10 cellular contexts compared by ENCODE assay signal in genomic region chr3:104437131-104437750, GRCh38.
A peak's percentile ranks its signal among the peaks of the same experiment; 100 is the strongest.
DNase-seq lines count a peak whose midpoint lies in the region; ATAC-seq and TF ChIP-seq lines count a peak whose summit lies in the region.
"Had no signal": no experiment of that assay in that cellular context is flagged by ENCODE, and none has a peak within 500 bp of the region (broad histone marks: within the 10 kb centered on the region; RNA-seq: fewer than 3 reads in every experiment).

No MANE protein-coding gene starts in this region.

- peak overlapping the region; percentile 29; the same call in 1 of the 2 replicates for H3K9ac ChIP-seq in iPS-20b (ENCODE audit: low read depth, low read length)

- CTCF ChIA-PET in HEK293 (lab: Yijun Ruan, JAX): no interaction called here

- H3K27ac ChIP-seq in HEK293 (ENCODE audit: extremely low read depth, low read depth, low read length) (no peak overlapping the region), iPS-20b (ENCODE audit: low read length) (peak overlapping the region; percentile 50)

- TF ChIP-seq CTCF in HEK293 (tag by site-specific recombination; IDR thresholded peaks at IDR 0.05): no peak

- ATAC-seq in GM18909 (IDR thresholded peaks at IDR 0.05; ENCODE audit: poor library complexity, unreplicated experiment): no peak

- H3K4me1 ChIP-seq in HEK293 (ENCODE audit: control insufficient read depth, insufficient read depth, low read length): peaks cover 2% of the 10 kb centered on the region
- peaks cover 24% of the 10 kb centered on the region for H3K4me1 ChIP-seq in iPS-20b (ENCODE audit: insufficient read depth, low read length)

- H3K9me3 ChIP-seq in HEK293 (ENCODE audit: control insufficient read depth, insufficient read depth, low read depth, low read length): no peaks in the 10 kb centered on the region
- peaks cover 4% of the 10 kb centered on the region; the same call in 1 of the 2 replicates for H3K9me3 ChIP-seq in iPS-20b (ENCODE audit: insufficient read depth, low read depth, low read length)
- H3K9me3 ChIP-seq: ascending aorta had no signal

- POLR2A ChIA-PET in HEK293 (lab: Yijun Ruan, JAX): no interaction called here

- no peak overlapping the region for H3K4me3 ChIP-seq in HEK293 (ENCODE audit: low read depth, low read length)
- no peak overlapping the region for H3K4me3 ChIP-seq in iPS-20b (ENCODE audit: low read length)
- H3K4me3 ChIP-seq: ascending aorta had no signal

- DNase-seq in amniotic epithelial cell (ENCODE audit: low read depth) (peak; percentile 95), stromal cell of bone marrow (ENCODE audit: low read depth) (peak; percentile 76), cortex of kidney (lab: John Stamatoyannopoulos, UW) (no peak)
- no peak for DNase-seq in activated CD8-positive, alpha-beta memory T cell treated with anti-CD3 and anti-CD28 coated beads, Interleukin-2, amount 50 U/mL, for 48 hours
- DNase-seq in stimulated activated CD4-positive, alpha-beta T cell treated with anti-CD3 and anti-CD28 coated beads, Interleukin-2, amount 100 ng/mL, for 24 hours: no peak
- DNase-seq: activated CD4-positive, alpha-beta T cell treated with anti-CD3 and anti-CD28 coated beads for 48 hours had no signal

- H3K36me3 ChIP-seq in HEK293 (ENCODE audit: control insufficient read depth in 2 of 2, insufficient read depth in 1 of 2, low read length in 2 of 2): no peaks in the 10 kb centered on the region
- H3K36me3 ChIP-seq in iPS-20b (ENCODE audit: insufficient read depth, low read depth, low read length): no peaks in the 10 kb centered on the region
- H3K36me3 ChIP-seq: ascending aorta had no signal

- no peaks in the 10 kb centered on the region for H3K27me3 ChIP-seq in iPS-20b (ENCODE audit: insufficient read depth, low read length)
- H3K27me3 ChIP-seq: ascending aorta had no signal

TF ChIP-seq in HEK293, 187 proteins besides CTCF, POLR2A, EP300 and RAD21:
- TF ChIP-seq RBAK (tag by site-specific recombination; IDR thresholded peaks at IDR 0.05) (no peak), SCRT2 (tag by site-specific recombination; IDR thresholded peaks at IDR 0.05) (peak; percentile 59)
TF ChIP-seq in HEK293: peak in this region for 1.

Comparison
In these comparisons a context has a peak if more than half of its experiments do, and no peak if none do; other contexts are left out.
1. DNase-seq: peak in amniotic epithelial cell (single experiment) and stromal cell of bone marrow (single experiment); none in activated CD8-positive, alpha-beta memory T cell treated with anti-CD3 and anti-CD28 coated beads, Interleukin-2, amount 50 U/mL, for 48 hours (single experiment), cortex of kidney (single experiment) and stimulated activated CD4-positive, alpha-beta T cell treated with anti-CD3 and anti-CD28 coated beads, Interleukin-2, amount 100 ng/mL, for 24 hours (0 of 2).